1 cellular context compared by ENCODE assay signal in genomic region chr13:73602295-73602694, GRCh38.
TF ChIP-seq lines count a peak whose summit lies in the region.

No MANE protein-coding gene starts in this region.

TF ChIP-seq in K562, 482 proteins besides CTCF, POLR2A, EP300 and RAD21 (continued from another document):
- TF ChIP-seq ARID3B (CRISPR knock-in tag; IDR thresholded peaks at IDR 0.05; ENCODE audit: borderline replicate concordance) (no peak), NFE2 (IDR thresholded peaks at IDR 0.05; ENCODE audit: low read depth) (peak; percentile 11; the same call in 1 of the 2 replicates)
